8 cellular contexts compared by ENCODE assay signal in genomic region chr7:76281006-76281705, GRCh38. TPM values are rescaled to one million over a fixed set of nuclear protein-coding genes. Genes with fewer than 3 reads are reported as not detected.
DNase-seq lines count a peak whose midpoint lies in the region; ATAC-seq and TF ChIP-seq lines count a peak whose summit lies in the region.

No MANE protein-coding gene starts in this region.

- no peak overlapping the region for H3K4me3 ChIP-seq in body of pancreas
- no peak overlapping the region for H3K4me3 ChIP-seq in right lobe of liver
- peak overlapping the region in 3 of 4 donors; percentile 43 to 53 (median 53) for H3K4me3 ChIP-seq in upper lobe of left lung

- H3K27me3 ChIP-seq in body of pancreas (peaks cover 0 to 3% of the 10 kb centered on the region in 2 donors), right lobe of liver (no peaks in the 10 kb centered on the region), upper lobe of left lung (peaks cover 0 to 28% (median 17%) of the 10 kb centered on the region in 4 donors)

- intact Hi-C loops in body of pancreas (cut with DNase I) (loop anchor here (10.0 kb wide), 1 partner anchor 96 kb away; no protein-coding TSS in a partner anchor), right lobe of liver (cut with DNase I) (no loop called here)

- TF ChIP-seq POLR2A in body of pancreas (IDR thresholded peaks at IDR 0.05) (no peak), right lobe of liver (IDR thresholded peaks at IDR 0.05) (no peak), upper lobe of left lung (IDR thresholded peaks at IDR 0.05) (no peak)

- ATAC-seq in body of pancreas (peak; percentile 59), right lobe of liver (peak in 3 of 4 donors; percentile 23 to 41 (median 33)), upper lobe of left lung (ENCODE audit: low FRiP score in 2 of 2) (peak in 1 of 2 donors; percentile 51), GM21381 (IDR thresholded peaks at IDR 0.05; ENCODE audit: unreplicated experiment) (no peak)

- H3K9me3 ChIP-seq in body of pancreas = no peaks in the 10 kb centered on the region
- H3K9me3 ChIP-seq in right lobe of liver = no peaks in the 10 kb centered on the region
- no peaks in the 10 kb centered on the region for H3K9me3 ChIP-seq in upper lobe of left lung

- WGBS in body of pancreas, 2 donors = 7 to 9% methylated on average over 21 to 26 of the region's 63 CpGs
- 3% methylated on average over 32 of the region's 63 CpGs for WGBS in right lobe of liver (ENCODE audit: insufficient coverage, low coverage, low lambda C conversion rate, missing lambda C conversion rate)
- WGBS in upper lobe of left lung, 2 donors = 9 to 10% methylated on average over 19 to 20 of the region's 63 CpGs

- H3K27ac ChIP-seq in body of pancreas (no peak overlapping the region), right lobe of liver (no peak overlapping the region), upper lobe of left lung (no peak overlapping the region)

- H3K36me3 ChIP-seq in body of pancreas (replicated peaks in 1 of 2; ENCODE audit: insufficient read depth in 1 of 2, low read depth in 2 of 2) = no peaks in the 10 kb centered on the region
- no peaks in the 10 kb centered on the region for H3K36me3 ChIP-seq in right lobe of liver
- H3K36me3 ChIP-seq in upper lobe of left lung = no peaks in the 10 kb centered on the region

- peaks cover 6% of the 10 kb centered on the region for H3K4me1 Mint-ChIP-seq in activated T-cell treated with anti-CD3 and anti-CD28 coated beads, Interleukin-2, amount 50 U/mL, for 24 hours (ENCODE audit: low read depth)

- TF ChIP-seq CTCF in body of pancreas (IDR thresholded peaks at IDR 0.05) (no peak), right lobe of liver (IDR thresholded peaks at IDR 0.05) (no peak), upper lobe of left lung (IDR thresholded peaks at IDR 0.05) (no peak)

- DNase-seq in activated T-cell treated with anti-CD3 and anti-CD28 coated beads, Interleukin-2, amount 50 U/mL, for 24 hours = no peak
- no peak for DNase-seq in activated T-cell treated with anti-CD3 and anti-CD28 coated beads, Interleukin-2, amount 50 U/mL, for 1 hour
- DNase-seq in body of pancreas (peak in 1 of 4 donors; percentile 36), right lobe of liver (no peak), upper lobe of left lung (peak in 1 of 2 donors; percentile 89)
- DNase-seq in stimulated activated naive CD4-positive, alpha-beta T cell (lab: John Stamatoyannopoulos, UW) = no peak
- DNase-seq in activated CD4-positive, alpha-beta T cell treated with anti-CD3 and anti-CD28 coated beads, Interleukin-2, amount 50 U/mL, for 48 hours = no peak

- no peak overlapping the region for H3K27ac Mint-ChIP-seq in activated T-cell treated with anti-CD3 and anti-CD28 coated beads, Interleukin-2, amount 50 U/mL, for 24 hours

- peaks cover 64% of the 10 kb centered on the region for H3K27me3 Mint-ChIP-seq in activated T-cell treated with anti-CD3 and anti-CD28 coated beads, Interleukin-2, amount 50 U/mL, for 24 hours

- H3K4me1 ChIP-seq in body of pancreas (peaks cover 20% of the 10 kb centered on the region), right lobe of liver (no peaks in the 10 kb centered on the region), upper lobe of left lung (peaks cover 15 to 23% (median 22%) of the 10 kb centered on the region in 4 donors)

- no peak for TF ChIP-seq EP300 in upper lobe of left lung (IDR thresholded peaks at IDR 0.05)

- peak overlapping the region; percentile 28 for H3K4me3 Mint-ChIP-seq in activated T-cell treated with anti-CD3 and anti-CD28 coated beads, Interleukin-2, amount 50 U/mL, for 24 hours

- H3K9me3 Mint-ChIP-seq in activated T-cell treated with anti-CD3 and anti-CD28 coated beads, Interleukin-2, amount 50 U/mL, for 24 hours = no peaks in the 10 kb centered on the region

- H3K36me3 Mint-ChIP-seq in activated T-cell treated with anti-CD3 and anti-CD28 coated beads, Interleukin-2, amount 50 U/mL, for 24 hours (ENCODE audit: low read depth) = no peaks in the 10 kb centered on the region

RNA-seq across cellular contexts. Expression of gene HSPB1, which starts 21.3 kb away (rescaled TPM):
- total RNA-seq in body of pancreas (100 to 1,000 TPM; 367 to 445 TPM), right lobe of liver (100 to 1,000 TPM in 5 of 6 experiments, 10 to 100 TPM in 1; 64.4 to 275 (median 234) TPM), upper lobe of left lung (100 to 1,000 TPM; 164 to 703 (median 300) TPM)

Comparison
In these comparisons a context has a peak if more than half of its experiments do, and no peak if none do; other contexts are left out.
1. H3K4me3 ChIP-seq: peak in upper lobe of left lung (3 of 4); none in body of pancreas (0 of 2) and right lobe of liver (0 of 3).